In genomic region chr11:77267910-77268309, GRCh38 we compare ENCODE assay signal across 28 cellular contexts. TPM values are rescaled to one million over a fixed set of nuclear protein-coding genes. Genes with fewer than 3 reads are reported as not detected.
DNase-seq lines count a peak whose midpoint lies in the region; ATAC-seq and TF ChIP-seq lines count a peak whose summit lies in the region.
"Had no signal": no experiment of that assay in that cellular context is flagged by ENCODE, and none has a peak within 500 bp of the region (broad histone marks: within the 10 kb centered on the region; RNA-seq: fewer than 3 reads in every experiment).

No MANE protein-coding gene starts in this region.

- H2AFZ ChIP-seq in trophoblast cell (ENCODE audit: insufficient read depth, low read length, poor library complexity) (no peak overlapping the region), PC-9 (no peak overlapping the region)

- no peak overlapping the region for H3K18ac ChIP-seq in trophoblast cell (ENCODE audit: low read length)

- no peak overlapping the region for H3K23ac ChIP-seq in trophoblast cell (ENCODE audit: low read length)

- no peak overlapping the region for H3K4me3 ChIP-seq in trophoblast cell (ENCODE audit: low read depth, low read length)
- H3K4me3 ChIP-seq in PC-9: no peak overlapping the region
- H3K4me3 ChIP-seq: ascending aorta; BLaER1 treated with 17β-estradiol and CSF1 and Interleukin-3, amounts not matched to agents 10 nM and 100 nM; coronary artery; lung; SK-N-MC; upper lobe of right lung had no signal

- no peak overlapping the region for H2BK120ac ChIP-seq in trophoblast cell (ENCODE audit: insufficient read depth, low read length, poor library complexity)

- no peak overlapping the region for H4K12ac ChIP-seq in trophoblast cell (ENCODE audit: low read depth, low read length)

- H2BK5ac ChIP-seq in trophoblast cell (ENCODE audit: low read depth, low read length, poor library complexity): no peak overlapping the region

- DNase-seq in GM03348 (ENCODE audit: low spot score) (peak; percentile 42), M059J (ENCODE audit: low read depth) (peak; percentile 80), epithelial cell of prostate (ENCODE audit: low read depth, low spot score) (no peak), trophoblast cell (peak; percentile 14 to 62), HPDE6-E6E7 (ENCODE audit: extremely low spot score) (no peak), PC-9 (no peak)
- DNase-seq: activated CD4-positive, CD25-positive, alpha-beta regulatory T cell treated with anti-CD3 and anti-CD28 coated beads, Interleukin-2, amount 50 U/mL, for 72 hours; activated naive CD4-positive, alpha-beta T cell treated with anti-CD3 and anti-CD28 coated beads, Interleukin-2, amount 10 ng/mL, durations not matched to agents 7 days and 5 days; activated T-cell treated with anti-CD3 and anti-CD28 coated beads, Interleukin-2, amount 50 U/mL, for 72 hours; Calu3; endodermal cell; foreskin melanocyte; hypothalamus; islet precursor cell; NCI-H2029; NCI-H510A; T-helper 9 cell; upper lobe of right lung had no signal

- intact Hi-C loops in PC-9 (cut with micrococcal nuclease; ENCODE audit: unreplicated experiment): no loop called here

- H3K9me2 ChIP-seq in PC-9 (ENCODE audit: insufficient read depth): 0 out of 2 replicates have a peak, but pooled peaks cover 3% of the 10 kb centered on the region

- H3K14ac ChIP-seq in trophoblast cell (ENCODE audit: low read length): no peak overlapping the region

- BruUV-seq in PC-9 (replicated peaks; lab: Mats Ljungman, UMichigan): no TSS peak

- no peak overlapping the region for H4K91ac ChIP-seq in trophoblast cell (ENCODE audit: low read depth, low read length)

- no peaks in the 10 kb centered on the region for H3K27me3 ChIP-seq in trophoblast cell (ENCODE audit: insufficient read depth, low read length)
- H3K27me3 ChIP-seq in PC-9 (ENCODE audit: insufficient read depth, low read depth): no peaks in the 10 kb centered on the region
- H3K27me3 ChIP-seq: ascending aorta; BLaER1 treated with 17β-estradiol and CSF1 and Interleukin-3, amounts not matched to agents 10 nM and 100 nM; upper lobe of right lung had no signal

- no peaks in the 10 kb centered on the region for H4K20me1 ChIP-seq in PC-9 (ENCODE audit: insufficient read depth)
- H4K20me1 ChIP-seq: BLaER1 treated with 17β-estradiol and CSF1 and Interleukin-3, amounts not matched to agents 10 nM and 100 nM had no signal

- TF ChIP-seq CTCF in PC-9 (conservative IDR thresholded peaks at IDR 0.05): no peak

- H3K27ac ChIP-seq in epithelial cell of prostate (peak overlapping the region; percentile 39), trophoblast cell (ENCODE audit: low read depth, low read length) (no peak overlapping the region), PC-9 (no peak overlapping the region)
- H3K27ac ChIP-seq: ascending aorta; BLaER1 treated with 17β-estradiol and CSF1 and Interleukin-3, amounts not matched to agents 10 nM and 100 nM; coronary artery; HL-60; SK-N-MC; upper lobe of right lung had no signal

- CTCF ChIA-PET in PC-9 (lab: Charles Lee): no interaction called here

- no peaks in the 10 kb centered on the region for H3F3A ChIP-seq in PC-9 (ENCODE audit: insufficient read depth, low read depth)

- no peaks in the 10 kb centered on the region for H3K79me1 ChIP-seq in trophoblast cell (ENCODE audit: low read length)

- no peak overlapping the region for H4K8ac ChIP-seq in trophoblast cell (ENCODE audit: low read depth, low read length)

- no peaks in the 10 kb centered on the region for H3K36me3 ChIP-seq in trophoblast cell (ENCODE audit: control insufficient read depth in 1 of 2, insufficient read depth in 2 of 2, low read length in 2 of 2)
- H3K36me3 ChIP-seq in PC-9 (ENCODE audit: low read depth): no peaks in the 10 kb centered on the region
- H3K36me3 ChIP-seq: ascending aorta; BLaER1 treated with 17β-estradiol and CSF1 and Interleukin-3, amounts not matched to agents 10 nM and 100 nM; upper lobe of right lung had no signal

- H3K4me1 ChIP-seq in trophoblast cell (ENCODE audit: control insufficient read depth in 1 of 2, insufficient read depth in 2 of 2, low read length in 2 of 2) (no peaks in the 10 kb centered on the region), PC-9 (replicated peaks; ENCODE audit: insufficient read depth) (no peaks in the 10 kb centered on the region)
- H3K4me1 ChIP-seq: ascending aorta; BLaER1 treated with 17β-estradiol and CSF1 and Interleukin-3, amounts not matched to agents 10 nM and 100 nM; upper lobe of right lung had no signal

- H3K9me3 ChIP-seq in trophoblast cell (ENCODE audit: insufficient read depth, low read depth, low read length) (no peaks in the 10 kb centered on the region), PC-9 (ENCODE audit: insufficient read depth, low read depth) (no peaks in the 10 kb centered on the region)
- H3K9me3 ChIP-seq: upper lobe of right lung had no signal

- WGBS in trophoblast cell (ENCODE audit: extremely low coverage, insufficient coverage, insufficient read length): no CpG with 5 or more reads among the region's 2 CpGs

- no peak overlapping the region for H3K4ac ChIP-seq in trophoblast cell (ENCODE audit: low read depth, low read length)

- H3K4me2 ChIP-seq in trophoblast cell (ENCODE audit: low read length) (no peak overlapping the region), PC-9 (no peak overlapping the region)
- H3K4me2 ChIP-seq: BLaER1 treated with 17β-estradiol and CSF1 and Interleukin-3, amounts not matched to agents 10 nM and 100 nM had no signal

- POLR2A ChIA-PET in PC-9 (lab: Charles Lee; ENCODE audit: unreplicated experiment): no interaction called here

- no peak overlapping the region for H2BK12ac ChIP-seq in trophoblast cell (ENCODE audit: low read length)

- H3K79me2 ChIP-seq in trophoblast cell (ENCODE audit: control insufficient read depth, insufficient read depth, low read length, poor library complexity) (no peaks in the 10 kb centered on the region), PC-9 (ENCODE audit: low read depth) (no peaks in the 10 kb centered on the region)

- ATAC-seq in HG03342 (IDR thresholded peaks at IDR 0.05; ENCODE audit: unreplicated experiment) (no peak), HG02798 (IDR thresholded peaks at IDR 0.05; ENCODE audit: poor library complexity, unreplicated experiment) (no peak)
- ATAC-seq: activated T-cell treated with anti-CD3 and anti-CD28 coated beads, Interleukin-2, amount 50 U/mL, for 72 hours; upper lobe of right lung had no signal

- H3K9ac ChIP-seq in trophoblast cell (ENCODE audit: low read length): no peak overlapping the region
- H3K9ac ChIP-seq: BLaER1 treated with 17β-estradiol and CSF1 and Interleukin-3, amounts not matched to agents 10 nM and 100 nM had no signal

- H2AK5ac ChIP-seq in trophoblast cell (ENCODE audit: low read length): no peak overlapping the region

RNA-seq across cellular contexts. Expression of gene GDPD4, which starts 33.6 kb away (rescaled TPM):
- not detected in 2 replicates for total RNA-seq in M059J (2014; rRNA removed; shearing (Covaris generic))
- polyA plus RNA-seq in trophoblast cell (2013): not detected in 2 replicates
- not detected in 2 replicates for total RNA-seq in PC-9 (2021)
- total RNA-seq: activated CD8-positive, alpha-beta memory T cell treated with anti-CD3 and anti-CD28 coated beads for 36 hours; activated T-cell treated with anti-CD3 and anti-CD28 coated beads, Interleukin-2, amount 50 U/mL, for 72 hours; ascending aorta; Calu3; endodermal cell; lung; omental fat pad; upper lobe of right lung had no signal
- polyA plus RNA-seq: lung had no signal

Comparison
In these comparisons a context has a peak if more than half of its experiments do, and no peak if none do; other contexts are left out.
1. DNase-seq: peak in GM03348 (single experiment), M059J (single experiment) and trophoblast cell (2 of 2); none in epithelial cell of prostate (single experiment), HPDE6-E6E7 (single experiment) and PC-9 (0 of 2).